ENCODE assay signal across 1 cellular context in genomic region chr5:80781356-80781755, GRCh38.
TF ChIP-seq lines count a peak whose summit lies in the region.

No MANE protein-coding gene starts in this region.

TF ChIP-seq in SK-N-SH, 30 proteins besides CTCF, POLR2A, EP300 and RAD21 (continued from another document):
- TF ChIP-seq, protein P1, sequence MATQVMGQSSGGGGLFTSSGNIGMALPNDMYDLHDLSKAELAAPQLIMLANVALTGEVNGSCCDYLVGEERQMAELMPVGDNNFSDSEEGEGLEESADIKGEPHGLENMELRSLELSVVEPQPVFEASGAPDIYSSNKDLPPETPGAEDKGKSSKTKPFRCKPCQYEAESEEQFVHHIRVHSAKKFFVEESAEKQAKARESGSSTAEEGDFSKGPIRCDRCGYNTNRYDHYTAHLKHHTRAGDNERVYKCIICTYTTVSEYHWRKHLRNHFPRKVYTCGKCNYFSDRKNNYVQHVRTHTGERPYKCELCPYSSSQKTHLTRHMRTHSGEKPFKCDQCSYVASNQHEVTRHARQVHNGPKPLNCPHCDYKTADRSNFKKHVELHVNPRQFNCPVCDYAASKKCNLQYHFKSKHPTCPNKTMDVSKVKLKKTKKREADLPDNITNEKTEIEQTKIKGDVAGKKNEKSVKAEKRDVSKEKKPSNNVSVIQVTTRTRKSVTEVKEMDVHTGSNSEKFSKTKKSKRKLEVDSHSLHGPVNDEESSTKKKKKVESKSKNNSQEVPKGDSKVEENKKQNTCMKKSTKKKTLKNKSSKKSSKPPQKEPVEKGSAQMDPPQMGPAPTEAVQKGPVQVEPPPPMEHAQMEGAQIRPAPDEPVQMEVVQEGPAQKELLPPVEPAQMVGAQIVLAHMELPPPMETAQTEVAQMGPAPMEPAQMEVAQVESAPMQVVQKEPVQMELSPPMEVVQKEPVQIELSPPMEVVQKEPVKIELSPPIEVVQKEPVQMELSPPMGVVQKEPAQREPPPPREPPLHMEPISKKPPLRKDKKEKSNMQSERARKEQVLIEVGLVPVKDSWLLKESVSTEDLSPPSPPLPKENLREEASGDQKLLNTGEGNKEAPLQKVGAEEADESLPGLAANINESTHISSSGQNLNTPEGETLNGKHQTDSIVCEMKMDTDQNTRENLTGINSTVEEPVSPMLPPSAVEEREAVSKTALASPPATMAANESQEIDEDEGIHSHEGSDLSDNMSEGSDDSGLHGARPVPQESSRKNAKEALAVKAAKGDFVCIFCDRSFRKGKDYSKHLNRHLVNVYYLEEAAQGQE (IDR thresholded peaks at IDR 0.05; ENCODE audit: low read depth, low read length), result no peak
- TF ChIP-seq, protein P2, sequence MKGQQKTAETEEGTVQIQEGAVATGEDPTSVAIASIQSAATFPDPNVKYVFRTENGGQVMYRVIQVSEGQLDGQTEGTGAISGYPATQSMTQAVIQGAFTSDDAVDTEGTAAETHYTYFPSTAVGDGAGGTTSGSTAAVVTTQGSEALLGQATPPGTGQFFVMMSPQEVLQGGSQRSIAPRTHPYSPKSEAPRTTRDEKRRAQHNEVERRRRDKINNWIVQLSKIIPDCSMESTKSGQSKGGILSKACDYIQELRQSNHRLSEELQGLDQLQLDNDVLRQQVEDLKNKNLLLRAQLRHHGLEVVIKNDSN (IDR thresholded peaks at IDR 0.05; ENCODE audit: borderline replicate concordance, low read depth), result no peak
- TF ChIP-seq RFX5 (IDR thresholded peaks at IDR 0.05; ENCODE audit: low read length), result no peak
- no peak for TF ChIP-seq FOXJ3 (CRISPR knock-in tag; IDR thresholded peaks at IDR 0.05)
- no peak for TF ChIP-seq GABPA (IDR thresholded peaks at IDR 0.05; ENCODE audit: low read depth)
- no peak for TF ChIP-seq SMC3 (IDR thresholded peaks at IDR 0.05; ENCODE audit: low read depth, low read length)
- TF ChIP-seq RXRA (IDR thresholded peaks at IDR 0.05; ENCODE audit: borderline replicate concordance, low read depth), result no peak
- TF ChIP-seq, protein P3, sequence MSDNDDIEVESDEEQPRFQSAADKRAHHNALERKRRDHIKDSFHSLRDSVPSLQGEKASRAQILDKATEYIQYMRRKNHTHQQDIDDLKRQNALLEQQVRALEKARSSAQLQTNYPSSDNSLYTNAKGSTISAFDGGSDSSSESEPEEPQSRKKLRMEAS (IDR thresholded peaks at IDR 0.05; ENCODE audit: low read depth), result no peak
- no peak for TF ChIP-seq NRF1 (IDR thresholded peaks at IDR 0.05; ENCODE audit: low read depth, low read length)
- TF ChIP-seq TCF12 (IDR thresholded peaks at IDR 0.05), result no peak; the same call in 1 of the 2 replicates
- TF ChIP-seq, protein P4, sequence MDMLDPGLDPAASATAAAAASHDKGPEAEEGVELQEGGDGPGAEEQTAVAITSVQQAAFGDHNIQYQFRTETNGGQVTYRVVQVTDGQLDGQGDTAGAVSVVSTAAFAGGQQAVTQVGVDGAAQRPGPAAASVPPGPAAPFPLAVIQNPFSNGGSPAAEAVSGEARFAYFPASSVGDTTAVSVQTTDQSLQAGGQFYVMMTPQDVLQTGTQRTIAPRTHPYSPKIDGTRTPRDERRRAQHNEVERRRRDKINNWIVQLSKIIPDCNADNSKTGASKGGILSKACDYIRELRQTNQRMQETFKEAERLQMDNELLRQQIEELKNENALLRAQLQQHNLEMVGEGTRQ (IDR thresholded peaks at IDR 0.05; ENCODE audit: borderline replicate concordance, low read depth, low read length), result no peak
- peak; percentile 77 for TF ChIP-seq FOSL2 (IDR thresholded peaks at IDR 0.05; ENCODE audit: borderline replicate concordance, low read depth)
- no peak for TF ChIP-seq YY1 (IDR thresholded peaks at IDR 0.05; ENCODE audit: low read depth)
- peak; percentile 58 for TF ChIP-seq JUND (IDR thresholded peaks at IDR 0.05)
- TF ChIP-seq, protein P5, sequence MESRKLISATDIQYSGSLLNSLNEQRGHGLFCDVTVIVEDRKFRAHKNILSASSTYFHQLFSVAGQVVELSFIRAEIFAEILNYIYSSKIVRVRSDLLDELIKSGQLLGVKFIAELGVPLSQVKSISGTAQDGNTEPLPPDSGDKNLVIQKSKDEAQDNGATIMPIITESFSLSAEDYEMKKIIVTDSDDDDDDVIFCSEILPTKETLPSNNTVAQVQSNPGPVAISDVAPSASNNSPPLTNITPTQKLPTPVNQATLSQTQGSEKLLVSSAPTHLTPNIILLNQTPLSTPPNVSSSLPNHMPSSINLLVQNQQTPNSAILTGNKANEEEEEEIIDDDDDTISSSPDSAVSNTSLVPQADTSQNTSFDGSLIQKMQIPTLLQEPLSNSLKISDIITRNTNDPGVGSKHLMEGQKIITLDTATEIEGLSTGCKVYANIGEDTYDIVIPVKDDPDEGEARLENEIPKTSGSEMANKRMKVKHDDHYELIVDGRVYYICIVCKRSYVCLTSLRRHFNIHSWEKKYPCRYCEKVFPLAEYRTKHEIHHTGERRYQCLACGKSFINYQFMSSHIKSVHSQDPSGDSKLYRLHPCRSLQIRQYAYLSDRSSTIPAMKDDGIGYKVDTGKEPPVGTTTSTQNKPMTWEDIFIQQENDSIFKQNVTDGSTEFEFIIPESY (IDR thresholded peaks at IDR 0.05; ENCODE audit: borderline replicate concordance, low read depth), result no peak
- TF ChIP-seq NFIC (IDR thresholded peaks at IDR 0.05; ENCODE audit: borderline replicate concordance), result no peak
- TF ChIP-seq CHD2 (IDR thresholded peaks at IDR 0.05; ENCODE audit: low read length, partially characterized antibody), result no peak
- TF ChIP-seq PBX3 (IDR thresholded peaks at IDR 0.05), result 0 out of 2 replicates have a peak, but pooled peaks have one; percentile 3
- TF ChIP-seq TEAD4 (IDR thresholded peaks at IDR 0.05; ENCODE audit: borderline replicate concordance, insufficient read depth), result 0 out of 2 replicates have a peak, but pooled peaks have one; percentile 14
- no peak for TF ChIP-seq ELF1 (IDR thresholded peaks at IDR 0.05)
- TF ChIP-seq MEF2A (IDR thresholded peaks at IDR 0.05; ENCODE audit: borderline replicate concordance, low read depth), result no peak
- no peak for TF ChIP-seq MXI1 (IDR thresholded peaks at IDR 0.05; ENCODE audit: low read depth, low read length)
- TF ChIP-seq SIN3A (IDR thresholded peaks at IDR 0.05; ENCODE audit: borderline replicate concordance, low read depth, low read length), result no peak
- TF ChIP-seq POLR2AphosphoS5 (IDR thresholded peaks at IDR 0.05; ENCODE audit: low read depth, low read length), result no peak
TF ChIP-seq in SK-N-SH: peak in this region for 4.
